1 cellular context compared by ENCODE assay signal in genomic region chr1:92797297-92797696, GRCh38.
TF ChIP-seq lines count a peak whose summit lies in the region.

No MANE protein-coding gene starts in this region.

TF ChIP-seq in HEK293, 187 proteins besides CTCF, POLR2A, EP300 and RAD21:
- 0 out of 2 replicates have a peak, but pooled peaks have one; percentile 13 for TF ChIP-seq ZSCAN4 (tag by site-specific recombination; IDR thresholded peaks at IDR 0.05)
- peak; percentile 99 for TF ChIP-seq GFI1B (tag by site-specific recombination; IDR thresholded peaks at IDR 0.05)
- peak; percentile 86 for TF ChIP-seq GLIS1 (tag by site-specific recombination; IDR thresholded peaks at IDR 0.05)
- TF ChIP-seq OSR2 (tag by site-specific recombination; IDR thresholded peaks at IDR 0.05), result peak; percentile 58
- TF ChIP-seq ZNF302 (tag by site-specific recombination; IDR thresholded peaks at IDR 0.05; ENCODE audit: low read depth), result no peak
- TF ChIP-seq, protein P1, sequence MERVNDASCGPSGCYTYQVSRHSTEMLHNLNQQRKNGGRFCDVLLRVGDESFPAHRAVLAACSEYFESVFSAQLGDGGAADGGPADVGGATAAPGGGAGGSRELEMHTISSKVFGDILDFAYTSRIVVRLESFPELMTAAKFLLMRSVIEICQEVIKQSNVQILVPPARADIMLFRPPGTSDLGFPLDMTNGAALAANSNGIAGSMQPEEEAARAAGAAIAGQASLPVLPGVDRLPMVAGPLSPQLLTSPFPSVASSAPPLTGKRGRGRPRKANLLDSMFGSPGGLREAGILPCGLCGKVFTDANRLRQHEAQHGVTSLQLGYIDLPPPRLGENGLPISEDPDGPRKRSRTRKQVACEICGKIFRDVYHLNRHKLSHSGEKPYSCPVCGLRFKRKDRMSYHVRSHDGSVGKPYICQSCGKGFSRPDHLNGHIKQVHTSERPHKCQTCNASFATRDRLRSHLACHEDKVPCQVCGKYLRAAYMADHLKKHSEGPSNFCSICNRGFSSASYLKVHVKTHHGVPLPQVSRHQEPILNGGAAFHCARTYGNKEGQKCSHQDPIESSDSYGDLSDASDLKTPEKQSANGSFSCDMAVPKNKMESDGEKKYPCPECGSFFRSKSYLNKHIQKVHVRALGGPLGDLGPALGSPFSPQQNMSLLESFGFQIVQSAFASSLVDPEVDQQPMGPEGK (tag by site-specific recombination; IDR thresholded peaks at IDR 0.05), result no peak
